In genomic region chr6:108576724-108577123, GRCh38 we compare ENCODE assay signal across 12 cellular contexts. TPM values are rescaled to one million over a fixed set of nuclear protein-coding genes. Genes with fewer than 3 reads are reported as not detected.
DNase-seq lines count a peak whose midpoint lies in the region; ATAC-seq and TF ChIP-seq lines count a peak whose summit lies in the region.
"Had no signal": no experiment of that assay in that cellular context is flagged by ENCODE, and none has a peak within 500 bp of the region (broad histone marks: within the 10 kb centered on the region; RNA-seq: fewer than 3 reads in every experiment).

No MANE protein-coding gene starts in this region.

- WGBS in right cardiac atrium: 10% methylated on average over 1 of the region's 1 CpG
- 16% methylated on average over 1 of the region's 1 CpG for whole genome bisulfite sequencing in urinary bladder

- ATAC-seq in Right ventricle myocardium superior (ENCODE audit: poor library complexity): peak; percentile 1
- no peak for ATAC-seq in right cardiac atrium
- ATAC-seq in GM21526 (IDR thresholded peaks at IDR 0.05; ENCODE audit: low FRiP score, unreplicated experiment): no peak

- intact Hi-C loops in Right ventricle myocardium superior (cut with DNase I) (no loop called here), right cardiac atrium (cut with DNase I) (no loop called here)
- intact Hi-C loops in activated CD4-positive, alpha-beta memory T cell treated with anti-CD3 and anti-CD28 coated beads for 36 hours (cut with micrococcal nuclease): no loop called here

- H3K27me3 ChIP-seq in right cardiac atrium (ENCODE audit: control insufficient read depth, insufficient read depth): no peaks in the 10 kb centered on the region

- DNase-seq in Right ventricle myocardium superior: no peak
- DNase-seq in right cardiac atrium: no peak
- no peak for DNase-seq in mesothelial cell of epicardium (ENCODE audit: low spot score in 2 of 2, unreplicated experiment in 2 of 2)
- DNase-seq in GDM1 (lab: John Stamatoyannopoulos, UW): no peak
- DNase-seq in activated CD4-positive, alpha-beta memory T cell treated with anti-CD3 and anti-CD28 coated beads for 36 hours: no peak
- DNase-seq: activated naive CD4-positive, alpha-beta T cell treated with Interleukin-2 at 50 U/mL for 16 hours; glutamatergic neuron; SW 1271 had no signal

- peaks cover 32% of the 10 kb centered on the region for H3K4me1 ChIP-seq in right cardiac atrium (ENCODE audit: control insufficient read depth, insufficient read depth, low read length)
- H3K4me1 ChIP-seq in urinary bladder (ENCODE audit: insufficient read depth): peaks cover 4% of the 10 kb centered on the region

- H3K4me3 ChIP-seq in right cardiac atrium (ENCODE audit: low read length) (no peak overlapping the region), urinary bladder (ENCODE audit: low read depth, low read length) (no peak overlapping the region)
- H3K4me3 ChIP-seq: thoracic aorta had no signal

- no peaks in the 10 kb centered on the region for H3K9me3 Mint-ChIP-seq in mesothelial cell of epicardium
- no peaks in the 10 kb centered on the region for H3K9me3 Mint-ChIP-seq in activated CD4-positive, alpha-beta memory T cell treated with anti-CD3 and anti-CD28 coated beads for 36 hours

- peaks cover 13% of the 10 kb centered on the region for H3K36me3 Mint-ChIP-seq in mesothelial cell of epicardium
- H3K36me3 Mint-ChIP-seq in activated CD4-positive, alpha-beta memory T cell treated with anti-CD3 and anti-CD28 coated beads for 36 hours: peaks cover 2% of the 10 kb centered on the region

- CTCF ChIA-PET in activated CD4-positive, alpha-beta memory T cell treated with anti-CD3 and anti-CD28 coated beads for 36 hours (lab: Charles Lee): interaction anchor here (0.7 to 1.2 kb wide), 3 partner anchors 10 to 27 kb away, joined by 3 read pairs; no protein-coding TSS in a partner anchor

- no peaks in the 10 kb centered on the region for H3K27me3 Mint-ChIP-seq in mesothelial cell of epicardium (ENCODE audit: low read depth)
- no peaks in the 10 kb centered on the region for H3K27me3 Mint-ChIP-seq in activated CD4-positive, alpha-beta memory T cell treated with anti-CD3 and anti-CD28 coated beads for 36 hours

- no peak for TF ChIP-seq CTCF in VCaP (conservative IDR thresholded peaks at IDR 0.05)
- no peak for TF ChIP-seq CTCF in mesothelial cell of epicardium (IDR thresholded peaks at IDR 0.05; ENCODE audit: unreplicated experiment)

- H3K27ac ChIP-seq in right cardiac atrium (ENCODE audit: low read length): no peak overlapping the region
- peak overlapping the region; percentile 9; the same call in 1 of the 2 replicates for H3K27ac ChIP-seq in VCaP
- H3K27ac ChIP-seq in urinary bladder (ENCODE audit: low read depth): peak overlapping the region; percentile 34

- H3K9me3 ChIP-seq in right cardiac atrium (ENCODE audit: control insufficient read depth, low read length): no peaks in the 10 kb centered on the region
- H3K9me3 ChIP-seq: thoracic aorta had no signal

- POLR2A ChIA-PET in activated CD4-positive, alpha-beta memory T cell treated with anti-CD3 and anti-CD28 coated beads for 36 hours (lab: Charles Lee): interaction anchor here (1.6 kb wide), 1 partner anchor 18 kb away, joined by 5 read pairs; no protein-coding TSS in a partner anchor

- peaks cover 72% of the 10 kb centered on the region for H3K4me1 Mint-ChIP-seq in mesothelial cell of epicardium
- peaks cover 56% of the 10 kb centered on the region for H3K4me1 Mint-ChIP-seq in activated CD4-positive, alpha-beta memory T cell treated with anti-CD3 and anti-CD28 coated beads for 36 hours (ENCODE audit: low read depth)

- no peaks in the 10 kb centered on the region for H3K36me3 ChIP-seq in urinary bladder (ENCODE audit: insufficient read depth)

- H3K27ac Mint-ChIP-seq in mesothelial cell of epicardium: peak overlapping the region; percentile 68
- H3K27ac Mint-ChIP-seq in activated CD4-positive, alpha-beta memory T cell treated with anti-CD3 and anti-CD28 coated beads for 36 hours: no peak overlapping the region

- no peak overlapping the region for H3K4me3 Mint-ChIP-seq in mesothelial cell of epicardium
- no peak overlapping the region for H3K4me3 Mint-ChIP-seq in activated CD4-positive, alpha-beta memory T cell treated with anti-CD3 and anti-CD28 coated beads for 36 hours

RNA-seq across cellular contexts. Expression of gene FOXO3, which starts 16.0 kb away (rescaled TPM):
- total RNA-seq in Right ventricle myocardium superior (32.4 TPM), right cardiac atrium (10 to 100 TPM; 33.2 to 50.0 (median 39.8) TPM), mesothelial cell of epicardium (56.6 to 58.3 TPM (median 57.9 TPM) in 3 replicates), urinary bladder (43.7 TPM)
- polyA plus RNA-seq in right cardiac atrium (16.4 TPM), urinary bladder (48.2 TPM)
- 1 to 10 TPM; 5.4 to 6.5 TPM for total RNA-seq in activated CD4-positive, alpha-beta memory T cell treated with anti-CD3 and anti-CD28 coated beads for 36 hours
